Comparison of ENCODE assay signal across 16 cellular contexts in the genomic region with DNA sequence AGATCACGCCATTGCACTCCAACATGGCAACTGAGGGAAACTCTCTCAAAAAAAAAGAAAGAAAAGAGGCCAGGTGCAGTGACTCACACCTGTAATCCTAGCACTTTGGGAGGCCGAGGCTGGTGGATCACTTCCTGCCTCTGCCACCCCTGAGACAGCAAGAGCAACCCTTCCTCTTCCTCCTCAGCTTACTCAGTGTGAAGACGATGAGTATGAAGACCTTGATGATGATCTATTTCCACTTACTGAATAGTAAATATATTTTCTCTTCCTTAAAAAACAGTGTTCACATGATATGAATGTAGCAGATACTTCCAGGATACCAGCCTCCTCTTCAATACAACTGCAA. TPM values are rescaled to one million over a fixed set of nuclear protein-coding genes. Genes with fewer than 3 reads are reported as not detected.
DNase-seq lines count a peak whose midpoint lies in the region; ATAC-seq, FAIRE-seq and TF ChIP-seq lines count a peak whose summit lies in the region.
"Had no signal": no experiment of that assay in that cellular context is flagged by ENCODE, and none has a peak within 500 bp of the region (broad histone marks: within the 10 kb centered on the region; RNA-seq: fewer than 3 reads in every experiment).

No MANE protein-coding gene starts in this region.

- peak overlapping the region in 1 of 3 donors; percentile 48 for H3K27ac Mint-ChIP-seq in CD4-positive, CD25-positive, alpha-beta regulatory T cell

- peak; percentile 37 to 38 for ATAC-seq in CD4-positive, CD25-positive, alpha-beta regulatory T cell (ENCODE audit: low read depth in 2 of 2)
- ATAC-seq in right lobe of liver, result no peak
- no peak for ATAC-seq in HG03095 (IDR thresholded peaks at IDR 0.05; ENCODE audit: unreplicated experiment)
- ATAC-seq: gastrocnemius medialis had no signal

- H3K4me1 Mint-ChIP-seq in CD4-positive, CD25-positive, alpha-beta regulatory T cell, result peaks cover 6 to 33% (median 19%) of the 10 kb centered on the region in 4 donors

- no peak overlapping the region for H3K27ac ChIP-seq in CD4-positive, CD25-positive, alpha-beta regulatory T cell (ENCODE audit: insufficient read depth, low read length, poor library complexity, severe bottlenecking)
- H3K27ac ChIP-seq in right lobe of liver, result peak overlapping the region in 2 of 3 donors; percentile 67 to 91
- H3K27ac ChIP-seq: gastrocnemius medialis, vagina had no signal

- peaks cover 18% of the 10 kb centered on the region for H3K4me1 ChIP-seq in CD4-positive, CD25-positive, alpha-beta regulatory T cell (ENCODE audit: control insufficient read depth, insufficient read depth, low read length, poor library complexity, severe bottlenecking)
- peaks cover 0 to 54% (median 23%) of the 10 kb centered on the region in 4 donors for H3K4me1 ChIP-seq in right lobe of liver

- DNase-seq in CD4-positive, CD25-positive, alpha-beta regulatory T cell, result peak in 1 of 3 donors; percentile 43
- DNase-seq in LoVo (ENCODE audit: low spot score) (peak; percentile 43), right lobe of liver (no peak), dermis blood vessel endothelial cell (no peak), HuH-7.5 (ENCODE audit: low spot score) (no peak), GM12891 (ENCODE audit: insufficient read length, low spot score) (no peak)
- DNase-seq in activated T-cell treated with anti-CD3 and anti-CD28 coated beads, Interleukin-2, amount 50 U/mL, for 48 hours, result peak; percentile 36 to 57
- DNase-seq: effector memory CD4-positive, alpha-beta T cell; gastrocnemius medialis; KG1; NCI-H1436 treated with DMSO at 0.1 percent for 48 hours; NCI-H524 treated with DMSO at 0.1 percent for 48 hours; SHP77 had no signal

- H3K4me3 Mint-ChIP-seq in CD4-positive, CD25-positive, alpha-beta regulatory T cell, result peak overlapping the region in 1 of 4 donors; percentile 35

- H3K9me3 Mint-ChIP-seq in CD4-positive, CD25-positive, alpha-beta regulatory T cell, result no peaks in the 10 kb centered on the region

- TF ChIP-seq CTCF in right lobe of liver (IDR thresholded peaks at IDR 0.05), result no peak

- no peak for FAIRE-seq in GM12891 (lab: Jason Lieb, UNC)

- H3K36me3 ChIP-seq in CD4-positive, CD25-positive, alpha-beta regulatory T cell (ENCODE audit: control insufficient read depth, insufficient read depth, low read length), result no peaks in the 10 kb centered on the region
- H3K36me3 ChIP-seq in right lobe of liver, result no peaks in the 10 kb centered on the region
- H3K36me3 ChIP-seq: gastrocnemius medialis, vagina had no signal

- TF ChIP-seq POLR2A in right lobe of liver (IDR thresholded peaks at IDR 0.05), result no peak
- no peak for TF ChIP-seq POLR2A in GM12891 (IDR thresholded peaks at IDR 0.05; ENCODE audit: low read depth, low read length)

- H3K9me3 ChIP-seq in CD4-positive, CD25-positive, alpha-beta regulatory T cell (ENCODE audit: control insufficient read depth in 2 of 2, low read length in 2 of 2), result no peaks in the 10 kb centered on the region
- H3K9me3 ChIP-seq in right lobe of liver, result no peaks in the 10 kb centered on the region
- H3K9me3 ChIP-seq: gastrocnemius medialis, vagina had no signal

- no peaks in the 10 kb centered on the region for H3K27me3 Mint-ChIP-seq in CD4-positive, CD25-positive, alpha-beta regulatory T cell

- 78% methylated on average over 3 of the region's 3 CpGs for WGBS in right lobe of liver (ENCODE audit: insufficient coverage, low coverage, low lambda C conversion rate, missing lambda C conversion rate)

- intact Hi-C loops in right lobe of liver (cut with DNase I), result no loop called here

- H3K27me3 ChIP-seq in CD4-positive, CD25-positive, alpha-beta regulatory T cell (ENCODE audit: control insufficient read depth, insufficient read depth, low read length), result no peaks in the 10 kb centered on the region
- H3K27me3 ChIP-seq in right lobe of liver, result no peaks in the 10 kb centered on the region
- H3K27me3 ChIP-seq: gastrocnemius medialis, vagina had no signal

- H3K36me3 Mint-ChIP-seq in CD4-positive, CD25-positive, alpha-beta regulatory T cell, result no peaks in the 10 kb centered on the region

- H3K4me3 ChIP-seq in CD4-positive, CD25-positive, alpha-beta regulatory T cell (ENCODE audit: low read depth, low read length), result no peak overlapping the region
- no peak overlapping the region for H3K4me3 ChIP-seq in right lobe of liver
- H3K4me3 ChIP-seq: gastrocnemius medialis, vagina had no signal

TF ChIP-seq in GM12891, 5 proteins besides CTCF, POLR2A, EP300 and RAD21:
- TF ChIP-seq PAX5 (IDR thresholded peaks at IDR 0.05; ENCODE audit: insufficient read depth, low read length, severe bottlenecking) (no peak), POU2F2 (IDR thresholded peaks at IDR 0.05; ENCODE audit: low read depth, low read length) (no peak), TAF1 (IDR thresholded peaks at IDR 0.05; ENCODE audit: low read depth, low read length) (no peak), SPI1 (IDR thresholded peaks at IDR 0.05; ENCODE audit: low read depth, low read length) (no peak), POLR2AphosphoS5 (IDR thresholded peaks at IDR 0.05; ENCODE audit: low read depth, low read length) (no peak)

RNA-seq across cellular contexts. Expression of gene ZKSCAN1, which starts 2.1 kb away (rescaled TPM):
- 57.8 TPM for total RNA-seq in CD4-positive, CD25-positive, alpha-beta regulatory T cell
- 10 to 100 TPM; 21.6 to 27.7 (median 26.8) TPM for polyA plus RNA-seq in CD4-positive, CD25-positive, alpha-beta regulatory T cell
- total RNA-seq in right lobe of liver, result 100 to 1,000 TPM in 2 of 6 experiments, 10 to 100 TPM in 4; 24.5 to 147 (median 80.1) TPM
- 42.6 and 50.9 TPM in 2 replicates for total RNA-seq in dermis blood vessel endothelial cell
- polyA plus RNA-seq in GM12891 (2012; ENCODE audit: low read depth, missing spikeins), result 10.5 TPM

RNA-seq across cellular contexts. Expression of gene ZSCAN21, which starts 36.3 kb away (rescaled TPM):
- 6.0 TPM for total RNA-seq in CD4-positive, CD25-positive, alpha-beta regulatory T cell
- polyA plus RNA-seq in CD4-positive, CD25-positive, alpha-beta regulatory T cell, result 1 to 10 TPM; 5.1 to 9.8 (median 8.6) TPM
- total RNA-seq in right lobe of liver, result 1 to 10 TPM; 4.3 to 8.1 (median 5.7) TPM
- total RNA-seq in dermis blood vessel endothelial cell, result 9.9 and 11.2 TPM in 2 replicates
- 6.7 TPM for polyA plus RNA-seq in GM12891 (2012; ENCODE audit: low read depth, missing spikeins)

RNA-seq across cellular contexts. Expression of gene AZGP1, which starts 37.5 kb away (rescaled TPM):
- not detected for total RNA-seq in CD4-positive, CD25-positive, alpha-beta regulatory T cell
- not detected for polyA plus RNA-seq in CD4-positive, CD25-positive, alpha-beta regulatory T cell
- total RNA-seq in right lobe of liver, result 1,000 to 10,000 TPM in 4 of 6 experiments, 100 to 1,000 TPM in 2; 762 to 2,105 (median 1,328) TPM
- not detected in 2 replicates for total RNA-seq in dermis blood vessel endothelial cell
- polyA plus RNA-seq in GM12891 (2012; ENCODE audit: low read depth, missing spikeins), result not detected
- total RNA-seq: osteocyte had no signal

Comparison
In these comparisons a context has a peak if more than half of its experiments do, and no peak if none do; other contexts are left out.
1. ATAC-seq: peak in CD4-positive, CD25-positive, alpha-beta regulatory T cell (2 of 2); none in right lobe of liver (0 of 4) and HG03095 (single experiment).
2. DNase-seq: peak in LoVo (single experiment) and activated T-cell treated with anti-CD3 and anti-CD28 coated beads, Interleukin-2, amount 50 U/mL, for 48 hours (2 of 2); none in right lobe of liver (0 of 3), dermis blood vessel endothelial cell (single experiment), HuH-7.5 (single experiment) and GM12891 (single experiment).
3. RNA of gene AZGP1, which starts 37.5 kb away (total RNA-seq): 762 to 2,105 TPM in right lobe of liver; not detected in CD4-positive, CD25-positive, alpha-beta regulatory T cell (single experiment) and not detected in dermis blood vessel endothelial cell; every median in the first group is over 100 times any median in the second.